Comparison of ENCODE assay signal across 11 cellular contexts in genomic region chr4:143354990-143355389, GRCh38.
DNase-seq lines count a peak whose midpoint lies in the region; ATAC-seq and TF ChIP-seq lines count a peak whose summit lies in the region.
"Had no signal": no experiment of that assay in that cellular context is flagged by ENCODE, and none has a peak within 500 bp of the region (broad histone marks: within the 10 kb centered on the region; RNA-seq: fewer than 3 reads in every experiment).

No MANE protein-coding gene starts in this region.

- peak; percentile 29 for ATAC-seq in HG02610 (IDR thresholded peaks at IDR 0.05; ENCODE audit: unreplicated experiment)
- no peak for ATAC-seq in SK-N-SH treated with all-trans-retinoic acid at 6 μM for 48 hours
- no peak for ATAC-seq in HG03139 (IDR thresholded peaks at IDR 0.05; ENCODE audit: unreplicated experiment)
- ATAC-seq in GM21528 (IDR thresholded peaks at IDR 0.05; ENCODE audit: low FRiP score, unreplicated experiment) = no peak
- ATAC-seq: stimulated activated effector memory CD8-positive, alpha-beta T cell treated with anti-CD3 and anti-CD28 coated beads, Interleukin-12 subunit alpha, Interleukin-12 subunit beta, amount 100 ng/mL, for 72 hours had no signal

- DNase-seq in Ammon's horn (ENCODE audit: low spot score) = no peak
- no peak for DNase-seq in activated CD4-positive, alpha-beta T cell treated with anti-CD3 and anti-CD28 coated beads, Interleukin-2, amount 50 U/mL, for 48 hours
- DNase-seq: activated CD4-positive, alpha-beta T cell treated with anti-CD3 and anti-CD28 coated beads for 4 hours; small intestine had no signal

- H3K27ac ChIP-seq in DOHH2 (ENCODE audit: low read depth, low read length) (peak overlapping the region; percentile 87), iPS-18a (ENCODE audit: low read length) (peak overlapping the region; percentile 61)

- peak overlapping the region; percentile 49 for H3K4me3 ChIP-seq in DOHH2 (ENCODE audit: low read length)
- peak overlapping the region; percentile 4 for H3K4me3 ChIP-seq in iPS-18a (ENCODE audit: low read length)

- no peak for TF ChIP-seq CTCF in DOHH2 (IDR thresholded peaks at IDR 0.05; ENCODE audit: low read depth, low read length, poor library complexity, severe bottlenecking)

- H3K9ac ChIP-seq in iPS-18a (ENCODE audit: low read length) = no peak overlapping the region

- H3F3A ChIP-seq in DOHH2 (ENCODE audit: control insufficient read depth, insufficient read depth) = peaks cover 14% of the 10 kb centered on the region

- H3K9me2 ChIP-seq in DOHH2 (replicated peaks; ENCODE audit: control insufficient read depth, low read length) = no peaks in the 10 kb centered on the region

- H3K79me2 ChIP-seq in DOHH2 (ENCODE audit: control insufficient read depth, low read length) = peaks cover 82% of the 10 kb centered on the region

- H3K27me3 ChIP-seq in DOHH2 (ENCODE audit: control insufficient read depth, low read length) (no peaks in the 10 kb centered on the region), iPS-18a (ENCODE audit: control insufficient read depth, insufficient read depth, low read length) (no peaks in the 10 kb centered on the region)

- H4K20me1 ChIP-seq in DOHH2 (ENCODE audit: control insufficient read depth, insufficient read depth, low read depth, low read length) = no peaks in the 10 kb centered on the region

- H3K36me3 ChIP-seq in DOHH2 (ENCODE audit: control insufficient read depth, low read length) = peaks cover 8% of the 10 kb centered on the region
- no peaks in the 10 kb centered on the region for H3K36me3 ChIP-seq in iPS-18a (ENCODE audit: control insufficient read depth, low read depth, low read length)

- no peaks in the 10 kb centered on the region for H3K9me3 ChIP-seq in DOHH2 (ENCODE audit: control insufficient read depth, insufficient read depth, low read length)
- H3K9me3 ChIP-seq in iPS-18a (ENCODE audit: control insufficient read depth, low read depth, low read length) = no peaks in the 10 kb centered on the region

- peak overlapping the region; percentile 66 for H3K4me2 ChIP-seq in DOHH2 (ENCODE audit: low read length)

- H3K4me1 ChIP-seq in DOHH2 (ENCODE audit: control insufficient read depth, low read length) (peaks cover 91% of the 10 kb centered on the region), iPS-18a (ENCODE audit: control insufficient read depth, low read depth, low read length) (peaks cover 65% of the 10 kb centered on the region)

TF ChIP-seq in SK-N-SH treated with all-trans-retinoic acid at 6 μM for 48 hours, 23 proteins besides CTCF, POLR2A, EP300 and RAD21:
- TF ChIP-seq ZFP3 (CRISPR knock-in tag; IDR thresholded peaks at IDR 0.05) = no peak
- TF ChIP-seq TCF4 (CRISPR knock-in tag; IDR thresholded peaks at IDR 0.05; ENCODE audit: borderline replicate concordance) = peak; percentile 65; the same call in 1 of the 2 replicates
